In the genomic region with DNA sequence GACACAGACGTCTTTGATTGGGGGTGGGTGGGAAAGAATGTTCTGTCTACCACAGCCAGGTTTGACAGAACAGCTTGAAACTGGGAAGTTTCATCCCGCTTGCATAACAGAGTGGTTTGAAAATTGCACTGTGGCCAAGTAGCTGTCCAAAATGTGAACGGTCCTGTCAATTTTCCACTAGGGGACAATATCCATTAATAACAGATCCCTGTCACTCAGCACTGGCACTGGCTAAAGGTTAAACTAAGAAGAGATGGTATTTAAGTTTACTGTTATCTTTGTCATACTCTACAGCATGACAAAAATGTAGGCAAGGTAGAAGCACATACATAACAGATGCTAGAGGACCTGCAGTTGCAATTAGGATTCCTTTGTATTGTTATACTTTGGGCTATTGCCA, we compare ENCODE assay signal across 9 cellular contexts. TPM values are rescaled to one million over a fixed set of nuclear protein-coding genes. Genes with fewer than 3 reads are reported as not detected.
DNase-seq lines count a peak whose midpoint lies in the region; ATAC-seq and TF ChIP-seq lines count a peak whose summit lies in the region.
"Had no signal": no experiment of that assay in that cellular context is flagged by ENCODE, and none has a peak within 500 bp of the region (broad histone marks: within the 10 kb centered on the region; RNA-seq: fewer than 3 reads in every experiment).

No MANE protein-coding gene starts in this region.

- H3K27ac ChIP-seq in heart right ventricle (no peak overlapping the region), tibial artery (no peak overlapping the region)

- H3K27me3 ChIP-seq in heart right ventricle, result no peaks in the 10 kb centered on the region
- H3K27me3 ChIP-seq in tibial artery, result no peaks in the 10 kb centered on the region

- ATAC-seq in HG02678 (IDR thresholded peaks at IDR 0.05; ENCODE audit: unreplicated experiment) (peak; percentile 70), heart right ventricle (peak in 4 of 8 donors; percentile 22 to 44 (median 38)), GM19397 (IDR thresholded peaks at IDR 0.05; ENCODE audit: unreplicated experiment) (no peak)
- ATAC-seq in activated CD8-positive, alpha-beta memory T cell treated with anti-CD3 and anti-CD28 coated beads, Interleukin-2, amount 10 ng/mL, durations not matched to agents 7 days and 5 days, result no peak

- peaks cover 6% of the 10 kb centered on the region for H3K4me1 Mint-ChIP-seq in activated CD8-positive, alpha-beta memory T cell treated with anti-CD3 and anti-CD28 coated beads, Interleukin-2, amount 10 ng/mL, durations not matched to agents 7 days and 5 days

- H3K36me3 ChIP-seq in heart right ventricle (no peaks in the 10 kb centered on the region), tibial artery (no peaks in the 10 kb centered on the region)

- H3K4me1 ChIP-seq in heart right ventricle (peaks cover 0 to 24% (median 0%) of the 10 kb centered on the region in 9 donors), tibial artery (no peaks in the 10 kb centered on the region)

- CTCF ChIA-PET in activated CD8-positive, alpha-beta memory T cell treated with anti-CD3 and anti-CD28 coated beads, Interleukin-2, amount 10 ng/mL, durations not matched to agents 7 days and 5 days (lab: Charles Lee), result no interaction called here

- peaks cover 28% of the 10 kb centered on the region for H3K27me3 Mint-ChIP-seq in activated CD8-positive, alpha-beta memory T cell treated with anti-CD3 and anti-CD28 coated beads, Interleukin-2, amount 10 ng/mL, durations not matched to agents 7 days and 5 days

- H3K9me3 ChIP-seq in heart right ventricle, result peaks cover 0 to 8% (median 0%) of the 10 kb centered on the region in 11 donors
- no peaks in the 10 kb centered on the region for H3K9me3 ChIP-seq in tibial artery

- no peak overlapping the region for H3K4me3 Mint-ChIP-seq in activated CD8-positive, alpha-beta memory T cell treated with anti-CD3 and anti-CD28 coated beads, Interleukin-2, amount 10 ng/mL, durations not matched to agents 7 days and 5 days

- 62 to 71% methylated on average over 3 of the region's 3 CpGs for WGBS in heart right ventricle, 2 donors

- intact Hi-C loops in heart right ventricle (cut with DNase I), result loop anchor here in 1 of 10 donors (10.0 kb wide), 1 partner anchor 112 kb away; no protein-coding TSS in a partner anchor
- intact Hi-C loops in tibial artery (cut with DNase I; ENCODE audit: low total_unique reads), result no loop called here

- peak; percentile 4 for DNase-seq in NCI-H774 (lab: John Stamatoyannopoulos, UW)
- DNase-seq in heart right ventricle, result no peak
- DNase-seq in DMS114 treated with DMSO at 0.1 percent for 48 hours (lab: John Stamatoyannopoulos, UW; ENCODE audit: unreplicated experiment), result no peak
- no peak for DNase-seq in activated CD8-positive, alpha-beta memory T cell treated with anti-CD3 and anti-CD28 coated beads, Interleukin-2, amount 10 ng/mL, durations not matched to agents 7 days and 5 days
- no peak for DNase-seq in tibial artery

- no peak overlapping the region for H3K27ac Mint-ChIP-seq in activated CD8-positive, alpha-beta memory T cell treated with anti-CD3 and anti-CD28 coated beads, Interleukin-2, amount 10 ng/mL, durations not matched to agents 7 days and 5 days

- H3K36me3 Mint-ChIP-seq in activated CD8-positive, alpha-beta memory T cell treated with anti-CD3 and anti-CD28 coated beads, Interleukin-2, amount 10 ng/mL, durations not matched to agents 7 days and 5 days, result no peaks in the 10 kb centered on the region

- no peaks in the 10 kb centered on the region for H3K9me3 Mint-ChIP-seq in activated CD8-positive, alpha-beta memory T cell treated with anti-CD3 and anti-CD28 coated beads, Interleukin-2, amount 10 ng/mL, durations not matched to agents 7 days and 5 days (ENCODE audit: low read depth)

- TF ChIP-seq CTCF in GM12873 (IDR thresholded peaks at IDR 0.05; ENCODE audit: insufficient read depth, low read depth, low read length, missing control alignments) (peak; percentile 67), heart right ventricle (IDR thresholded peaks at IDR 0.05) (peak in 5 of 9 donors; percentile 15 to 42 (median 34)), tibial artery (IDR thresholded peaks at IDR 0.05) (no peak)

- H3K4me3 ChIP-seq in heart right ventricle (no peak overlapping the region), tibial artery (no peak overlapping the region)

RNA-seq across cellular contexts. Expression of a gene that starts 55.6 kb away (rescaled TPM):
- not detected for total RNA-seq in heart right ventricle
- not detected for polyA plus RNA-seq in heart right ventricle
- not detected for total RNA-seq in activated CD8-positive, alpha-beta memory T cell treated with anti-CD3 and anti-CD28 coated beads, Interleukin-2, amount 10 ng/mL, durations not matched to agents 7 days and 5 days
- total RNA-seq: fibroblast of lung had no signal
- polyA plus RNA-seq: fibroblast of lung had no signal

Comparison
In these comparisons a context has a peak if more than half of its experiments do, and no peak if none do; other contexts are left out.
1. CTCF ChIP-seq: peak in GM12873 (single experiment) and heart right ventricle (5 of 9); none in tibial artery (0 of 2).